ENCODE assay signal across 2 cellular contexts in the genomic region with DNA sequence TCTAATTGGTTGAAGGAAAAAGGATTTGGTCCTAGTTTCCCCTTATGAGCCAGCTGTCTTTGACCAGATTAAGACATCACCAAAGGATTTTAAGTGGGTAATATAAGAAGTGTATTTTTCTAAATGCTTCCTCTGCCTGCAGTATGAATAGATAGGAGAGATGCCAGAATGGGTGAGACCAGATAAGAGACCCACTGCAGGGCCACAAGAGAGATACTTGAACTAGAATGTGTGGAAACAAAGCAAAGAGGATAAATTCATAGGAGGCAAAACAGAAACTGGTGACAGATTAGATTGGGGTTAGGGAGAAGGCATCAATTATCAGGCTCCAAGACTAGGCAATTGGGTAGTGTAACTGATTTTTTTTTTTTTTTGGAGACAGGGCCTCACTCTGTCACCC.
TF ChIP-seq lines count a peak whose summit lies in the region.

No MANE protein-coding gene starts in this region.

TF ChIP-seq in GM12878, 131 proteins besides CTCF, POLR2A, EP300 and RAD21:
- TF ChIP-seq, protein P1, sequence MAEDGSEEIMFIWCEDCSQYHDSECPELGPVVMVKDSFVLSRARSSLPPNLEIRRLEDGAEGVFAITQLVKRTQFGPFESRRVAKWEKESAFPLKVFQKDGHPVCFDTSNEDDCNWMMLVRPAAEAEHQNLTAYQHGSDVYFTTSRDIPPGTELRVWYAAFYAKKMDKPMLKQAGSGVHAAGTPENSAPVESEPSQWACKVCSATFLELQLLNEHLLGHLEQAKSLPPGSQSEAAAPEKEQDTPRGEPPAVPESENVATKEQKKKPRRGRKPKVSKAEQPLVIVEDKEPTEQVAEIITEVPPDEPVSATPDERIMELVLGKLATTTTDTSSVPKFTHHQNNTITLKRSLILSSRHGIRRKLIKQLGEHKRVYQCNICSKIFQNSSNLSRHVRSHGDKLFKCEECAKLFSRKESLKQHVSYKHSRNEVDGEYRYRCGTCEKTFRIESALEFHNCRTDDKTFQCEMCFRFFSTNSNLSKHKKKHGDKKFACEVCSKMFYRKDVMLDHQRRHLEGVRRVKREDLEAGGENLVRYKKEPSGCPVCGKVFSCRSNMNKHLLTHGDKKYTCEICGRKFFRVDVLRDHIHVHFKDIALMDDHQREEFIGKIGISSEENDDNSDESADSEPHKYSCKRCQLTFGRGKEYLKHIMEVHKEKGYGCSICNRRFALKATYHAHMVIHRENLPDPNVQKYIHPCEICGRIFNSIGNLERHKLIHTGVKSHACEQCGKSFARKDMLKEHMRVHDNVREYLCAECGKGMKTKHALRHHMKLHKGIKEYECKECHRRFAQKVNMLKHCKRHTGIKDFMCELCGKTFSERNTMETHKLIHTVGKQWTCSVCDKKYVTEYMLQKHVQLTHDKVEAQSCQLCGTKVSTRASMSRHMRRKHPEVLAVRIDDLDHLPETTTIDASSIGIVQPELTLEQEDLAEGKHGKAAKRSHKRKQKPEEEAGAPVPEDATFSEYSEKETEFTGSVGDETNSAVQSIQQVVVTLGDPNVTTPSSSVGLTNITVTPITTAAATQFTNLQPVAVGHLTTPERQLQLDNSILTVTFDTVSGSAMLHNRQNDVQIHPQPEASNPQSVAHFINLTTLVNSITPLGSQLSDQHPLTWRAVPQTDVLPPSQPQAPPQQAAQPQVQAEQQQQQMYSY (CRISPR knock-in tag; IDR thresholded peaks at IDR 0.05) = no peak
- TF ChIP-seq, protein P2, sequence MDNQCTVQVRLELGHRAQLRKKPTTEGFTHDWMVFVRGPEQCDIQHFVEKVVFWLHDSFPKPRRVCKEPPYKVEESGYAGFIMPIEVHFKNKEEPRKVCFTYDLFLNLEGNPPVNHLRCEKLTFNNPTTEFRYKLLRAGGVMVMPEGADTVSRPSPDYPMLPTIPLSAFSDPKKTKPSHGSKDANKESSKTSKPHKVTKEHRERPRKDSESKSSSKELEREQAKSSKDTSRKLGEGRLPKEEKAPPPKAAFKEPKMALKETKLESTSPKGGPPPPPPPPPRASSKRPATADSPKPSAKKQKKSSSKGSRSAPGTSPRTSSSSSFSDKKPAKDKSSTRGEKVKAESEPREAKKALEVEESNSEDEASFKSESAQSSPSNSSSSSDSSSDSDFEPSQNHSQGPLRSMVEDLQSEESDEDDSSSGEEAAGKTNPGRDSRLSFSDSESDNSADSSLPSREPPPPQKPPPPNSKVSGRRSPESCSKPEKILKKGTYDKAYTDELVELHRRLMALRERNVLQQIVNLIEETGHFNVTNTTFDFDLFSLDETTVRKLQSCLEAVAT (IDR thresholded peaks at IDR 0.05) = no peak
- TF ChIP-seq, protein P3, sequence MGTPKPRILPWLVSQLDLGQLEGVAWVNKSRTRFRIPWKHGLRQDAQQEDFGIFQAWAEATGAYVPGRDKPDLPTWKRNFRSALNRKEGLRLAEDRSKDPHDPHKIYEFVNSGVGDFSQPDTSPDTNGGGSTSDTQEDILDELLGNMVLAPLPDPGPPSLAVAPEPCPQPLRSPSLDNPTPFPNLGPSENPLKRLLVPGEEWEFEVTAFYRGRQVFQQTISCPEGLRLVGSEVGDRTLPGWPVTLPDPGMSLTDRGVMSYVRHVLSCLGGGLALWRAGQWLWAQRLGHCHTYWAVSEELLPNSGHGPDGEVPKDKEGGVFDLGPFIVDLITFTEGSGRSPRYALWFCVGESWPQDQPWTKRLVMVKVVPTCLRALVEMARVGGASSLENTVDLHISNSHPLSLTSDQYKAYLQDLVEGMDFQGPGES (IDR thresholded peaks at IDR 0.05) = no peak
- TF ChIP-seq SMC3 (IDR thresholded peaks at IDR 0.05; ENCODE audit: borderline replicate concordance, low read length) = no peak
- TF ChIP-seq MYB (IDR thresholded peaks at IDR 0.05; ENCODE audit: borderline replicate concordance, low read depth, low read length) = no peak

TF ChIP-seq in HEK293T, 16 proteins besides CTCF, POLR2A, EP300 and RAD21:
- TF ChIP-seq, protein P4, sequence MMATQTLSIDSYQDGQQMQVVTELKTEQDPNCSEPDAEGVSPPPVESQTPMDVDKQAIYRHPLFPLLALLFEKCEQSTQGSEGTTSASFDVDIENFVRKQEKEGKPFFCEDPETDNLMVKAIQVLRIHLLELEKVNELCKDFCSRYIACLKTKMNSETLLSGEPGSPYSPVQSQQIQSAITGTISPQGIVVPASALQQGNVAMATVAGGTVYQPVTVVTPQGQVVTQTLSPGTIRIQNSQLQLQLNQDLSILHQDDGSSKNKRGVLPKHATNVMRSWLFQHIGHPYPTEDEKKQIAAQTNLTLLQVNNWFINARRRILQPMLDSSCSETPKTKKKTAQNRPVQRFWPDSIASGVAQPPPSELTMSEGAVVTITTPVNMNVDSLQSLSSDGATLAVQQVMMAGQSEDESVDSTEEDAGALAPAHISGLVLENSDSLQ (IDR thresholded peaks at IDR 0.05) = no peak
- TF ChIP-seq SUZ12 (IDR thresholded peaks at IDR 0.05) = no peak
TF ChIP-seq in HEK293T: peak in this region for 0.
